22 cellular contexts compared by ENCODE assay signal in genomic region chr3:172847292-172847691, GRCh38.
DNase-seq lines count a peak whose midpoint lies in the region; ATAC-seq, FAIRE-seq and TF ChIP-seq lines count a peak whose summit lies in the region.
"Had no signal": no experiment of that assay in that cellular context is flagged by ENCODE, and none has a peak within 500 bp of the region (broad histone marks: within the 10 kb centered on the region; RNA-seq: fewer than 3 reads in every experiment).

No MANE protein-coding gene starts in this region.

- DNase-seq in A549 (ENCODE audit: low read depth in 1 of 2, low spot score in 1 of 2) = no peak
- no peak for DNase-seq in RCC 7860 (ENCODE audit: low spot score)
- DNase-seq in K562 (ENCODE audit: extremely low read depth in 1 of 4, low spot score in 3 of 4) = no peak
- no peak for DNase-seq in central memory CD4-positive, alpha-beta T cell
- DNase-seq in T-helper 2 cell treated with Interferon-gamma antibody and Interleukin-4, amounts not matched to agents 5 μg/mL and 100 μg/mL, for 36 hours (ENCODE audit: low spot score) = no peak
- DNase-seq: 8988T; AML-193; Caco-2; Calu3; CD4-positive, alpha-beta T cell; CD8-positive, alpha-beta T cell; DMS79 treated with DMSO at 0.1 percent for 48 hours; GF-D8 had no signal

- in situ Hi-C loops in K562 (cut with MboI) = no loop called here

- peaks cover 5% of the 10 kb centered on the region for H3K4me1 Mint-ChIP-seq in T-helper 2 cell treated with Interferon-gamma antibody and Interleukin-4, amounts not matched to agents 5 μg/mL and 100 μg/mL, for 36 hours (ENCODE audit: low read depth)
- H3K4me1 Mint-ChIP-seq: B cell had no signal

- TF ChIP-seq EP300 in A549 (IDR thresholded peaks at IDR 0.05) (no peak), K562 (IDR thresholded peaks at IDR 0.05; ENCODE audit: low read length) (no peak)

- intact Hi-C loops in K562 (cut with micrococcal nuclease) = no loop called here

- H3K4me1 ChIP-seq in A549 (no peaks in the 10 kb centered on the region), K562 (replicated peaks in 1 of 2; ENCODE audit: control insufficient read depth in 2 of 2, insufficient read depth in 2 of 2, low read length in 2 of 2) (peaks cover 0 to 28% of the 10 kb centered on the region in 2 experiments; a peak in 3 of 5 replicates)
- H3K4me1 ChIP-seq: Caco-2 had no signal

- H4K20me1 ChIP-seq in K562 (replicated peaks; ENCODE audit: control insufficient read depth, insufficient read depth, low read length) = no peaks in the 10 kb centered on the region
- H4K20me1 ChIP-seq: BLaER1 treated with 17β-estradiol and CSF1 and Interleukin-3, amounts not matched to agents 10 nM and 100 nM had no signal

- no peaks in the 10 kb centered on the region for H3K36me3 ChIP-seq in K562 (ENCODE audit: control insufficient read depth, insufficient read depth, low read length)
- H3K36me3 ChIP-seq: BLaER1 treated with 17β-estradiol and CSF1 and Interleukin-3, amounts not matched to agents 10 nM and 100 nM had no signal

- H3K27me3 Mint-ChIP-seq in T-helper 2 cell treated with Interferon-gamma antibody and Interleukin-4, amounts not matched to agents 5 μg/mL and 100 μg/mL, for 36 hours (ENCODE audit: low read depth) = peaks cover 2% of the 10 kb centered on the region
- H3K27me3 Mint-ChIP-seq: B cell had no signal

- TF ChIP-seq CTCF in A549 (IDR thresholded peaks at IDR 0.05) (no peak), K562 (IDR thresholded peaks at IDR 0.05 in 2 of 3, conservative IDR thresholded peaks at IDR 0.05 in 1 of 3; ENCODE audit: insufficient read depth in 2 of 3, low read depth in 1 of 3, low read length in 3 of 3) (no peak)

- no peaks in the 10 kb centered on the region for H3K36me3 Mint-ChIP-seq in T-helper 2 cell treated with Interferon-gamma antibody and Interleukin-4, amounts not matched to agents 5 μg/mL and 100 μg/mL, for 36 hours (ENCODE audit: low read depth)
- H3K36me3 Mint-ChIP-seq: CD8-positive, alpha-beta T cell had no signal

- H3K9ac ChIP-seq in K562 (ENCODE audit: insufficient read depth in 1 of 2, low read depth in 2 of 2, low read length in 2 of 2) = no peak overlapping the region
- H3K9ac ChIP-seq: BLaER1 treated with 17β-estradiol and CSF1 and Interleukin-3, amounts not matched to agents 10 nM and 100 nM had no signal

- H3K27ac ChIP-seq in A549 (no peak overlapping the region), K562 (ENCODE audit: extremely low read depth, low read depth, low read length) (no peak overlapping the region)
- H3K27ac ChIP-seq: C4-2B had no signal

- FAIRE-seq in A549 (lab: Jason Lieb, UNC) = no peak
- peak; percentile 20 for FAIRE-seq in RCC 7860 (lab: Jason Lieb, UNC)
- FAIRE-seq in K562 (lab: Jason Lieb, UNC) = no peak
- FAIRE-seq: A204.1, D721Med, G401.6, GM12891, GM19239 had no signal

- no peak for ATAC-seq in A549
- ATAC-seq in K562 = no peak
- no peak for ATAC-seq in GM21447 (IDR thresholded peaks at IDR 0.05; ENCODE audit: unreplicated experiment)
- ATAC-seq: CD8-positive, alpha-beta T cell had no signal

- H3K27me3 ChIP-seq in K562 (ENCODE audit: control insufficient read depth in 2 of 2, insufficient read depth in 2 of 2, low read length in 2 of 2) = no peaks in the 10 kb centered on the region
- H3K27me3 ChIP-seq: BLaER1 treated with 17β-estradiol and CSF1 and Interleukin-3, amounts not matched to agents 10 nM and 100 nM had no signal

- TF ChIP-seq RAD21 in A549 (conservative IDR thresholded peaks at IDR 0.05 in 1 of 2, IDR thresholded peaks at IDR 0.05 in 1 of 2) (no peak), K562 (CRISPR knock-in tag; conservative IDR thresholded peaks at IDR 0.05 in 1 of 2, IDR thresholded peaks at IDR 0.05 in 1 of 2) (no peak)

- H3K9me3 Mint-ChIP-seq in T-helper 2 cell treated with Interferon-gamma antibody and Interleukin-4, amounts not matched to agents 5 μg/mL and 100 μg/mL, for 36 hours = no peaks in the 10 kb centered on the region
- H3K9me3 Mint-ChIP-seq: CD4-positive, alpha-beta T cell; CD8-positive, alpha-beta T cell had no signal

- no peak overlapping the region for H3K27ac Mint-ChIP-seq in T-helper 2 cell treated with Interferon-gamma antibody and Interleukin-4, amounts not matched to agents 5 μg/mL and 100 μg/mL, for 36 hours
- H3K27ac Mint-ChIP-seq: B cell; CD4-positive, alpha-beta T cell; CD8-positive, alpha-beta T cell had no signal

- H3K4me3 ChIP-seq in A549 = no peak overlapping the region
- no peak overlapping the region for H3K4me3 ChIP-seq in K562
- H3K4me3 ChIP-seq: BLaER1 treated with 17β-estradiol and CSF1 and Interleukin-3, amounts not matched to agents 10 nM and 100 nM had no signal

- no peaks in the 10 kb centered on the region for H3K79me2 ChIP-seq in K562 (ENCODE audit: control insufficient read depth, insufficient read depth, low read length)

- no peak overlapping the region for H3K4me3 Mint-ChIP-seq in T-helper 2 cell treated with Interferon-gamma antibody and Interleukin-4, amounts not matched to agents 5 μg/mL and 100 μg/mL, for 36 hours
- H3K4me3 Mint-ChIP-seq: B cell; CD4-positive, alpha-beta T cell; CD8-positive, alpha-beta T cell had no signal

- no peak for TF ChIP-seq POLR2A in A549 (IDR thresholded peaks at IDR 0.05; ENCODE audit: low read length)
- TF ChIP-seq POLR2A in K562 (conservative IDR thresholded peaks at IDR 0.05) = no peak

- POLR2A ChIA-PET in A549 (lab: Yijun Ruan, JAX) = no interaction called here
- POLR2A ChIA-PET in K562 (lab: Yijun Ruan, JAX) = interaction anchor here (1.4 to 1.6 kb wide), 2 partner anchors 8 to 10 kb away, joined by 3 to 7 read pairs; no protein-coding TSS in a partner anchor

- no TSS peak for BruUV-seq in K562 (replicated peaks; lab: Mats Ljungman, UMichigan)

- no peak overlapping the region for H2AFZ ChIP-seq in K562 (ENCODE audit: low read depth, low read length)

- H3K9me1 ChIP-seq in K562 (ENCODE audit: control insufficient read depth, insufficient read depth, low read length) = no peaks in the 10 kb centered on the region

- H3K9me3 ChIP-seq in A549 (no peaks in the 10 kb centered on the region), K562 (replicated peaks; ENCODE audit: control insufficient read depth, insufficient read depth, low read depth, low read length) (no peaks in the 10 kb centered on the region)
- H3K9me3 ChIP-seq: Caco-2 had no signal

- CTCF ChIA-PET in A549 (lab: Yijun Ruan, JAX) = no interaction called here
- CTCF ChIA-PET in K562 (lab: Yijun Ruan, JAX; ENCODE audit: low intra/inter-chr PET ratio) = no interaction called here

- no peak overlapping the region for H3K4me2 ChIP-seq in A549
- no peak overlapping the region for H3K4me2 ChIP-seq in K562 (ENCODE audit: insufficient read depth, low read length)

TF ChIP-seq in A549, 52 proteins besides CTCF, POLR2A, EP300 and RAD21:
- TF ChIP-seq ZC3H11A (IDR thresholded peaks at IDR 0.05) = no peak
- peak; percentile 64 for TF ChIP-seq MAFK (IDR thresholded peaks at IDR 0.05; ENCODE audit: partially characterized antibody)

TF ChIP-seq in K562, 482 proteins besides CTCF, POLR2A, EP300 and RAD21:
- TF ChIP-seq MAFF (IDR thresholded peaks at IDR 0.05; ENCODE audit: low read length) = peak; percentile 5; the same call in 1 of the 2 replicates
- TF ChIP-seq ZNF316 (IDR thresholded peaks at IDR 0.05) = peak; percentile 85
- no peak for TF ChIP-seq ZSCAN32 (CRISPR knock-in tag; IDR thresholded peaks at IDR 0.05)
- TF ChIP-seq NCOA2 (IDR thresholded peaks at IDR 0.05; ENCODE audit: partially characterized antibody in 2 of 2) = no peak
- no peak for TF ChIP-seq ZNF41 (CRISPR knock-in tag; conservative IDR thresholded peaks at IDR 0.05)

Comparison
In these comparisons a context has a peak if more than half of its experiments do, and no peak if none do; other contexts are left out.
1. Of the 35 proteins assayed by ChIP-seq in both K562 and A549: peak only in K562: none; only in A549: MAFK; in both: none; in neither: 34.